ENCODE assay signal across 25 cellular contexts in genomic region chr5:9536717-9537116, GRCh38.
"Had no signal": no experiment of that assay in that cellular context is flagged by ENCODE, and none has a peak within 500 bp of the region (broad histone marks: within the 10 kb centered on the region; RNA-seq: fewer than 3 reads in every experiment).

No MANE protein-coding gene starts in this region.

- H3K36me3 Mint-ChIP-seq: naive thymus-derived CD4-positive, alpha-beta T cell; stimulated activated memory B cell treated with anti-CD40 and anti-IgM and Interleukin-4, amounts not matched to agents 10 μg/mL and 1 μg/mL and 100 μg/mL, for 72 hours had no signal

- H3K27ac Mint-ChIP-seq: naive thymus-derived CD4-positive, alpha-beta T cell; nephron progenitor cell; stimulated activated memory B cell treated with anti-CD40 and anti-IgM and Interleukin-4, amounts not matched to agents 10 μg/mL and 1 μg/mL and 100 μg/mL, for 72 hours; stimulated activated naive CD8-positive, alpha-beta T cell treated with anti-CD3 and anti-CD28 coated beads, Interleukin-15, Interleukin-2, amounts not matched to agents 100 ng/mL and 50 ng/mL, for 24 hours had no signal

- H2AFZ ChIP-seq: hepatocyte, parathyroid adenoma had no signal

- H3K27me3 ChIP-seq: dorsolateral prefrontal cortex, gastrocnemius medialis, hepatocyte, spleen, upper lobe of left lung, uterus had no signal

- ATAC-seq: esophagus mucosa; gastrocnemius medialis; left colon; naive thymus-derived CD4-positive, alpha-beta T cell; sciatic nerve; stimulated activated memory B cell treated with anti-CD40 and anti-IgM and Interleukin-4, amounts not matched to agents 10 μg/mL and 1 μg/mL and 100 μg/mL, for 72 hours had no signal

- H3K36me3 ChIP-seq: gastrocnemius medialis, prostate gland, spleen, tibial artery, upper lobe of left lung, uterus had no signal

- H3K9me3 ChIP-seq: gastrocnemius medialis, prostate gland, spleen, tibial artery, upper lobe of left lung, uterus had no signal

- H3K4me1 ChIP-seq: prostate gland, uterus had no signal

- H3K4me1 Mint-ChIP-seq: naive thymus-derived CD4-positive, alpha-beta T cell; stimulated activated memory B cell treated with anti-CD40 and anti-IgM and Interleukin-4, amounts not matched to agents 10 μg/mL and 1 μg/mL and 100 μg/mL, for 72 hours had no signal

- H3K4me3 Mint-ChIP-seq: naive thymus-derived CD4-positive, alpha-beta T cell; nephron progenitor cell; stimulated activated memory B cell treated with anti-CD40 and anti-IgM and Interleukin-4, amounts not matched to agents 10 μg/mL and 1 μg/mL and 100 μg/mL, for 72 hours; stimulated activated naive CD8-positive, alpha-beta T cell treated with anti-CD3 and anti-CD28 coated beads, Interleukin-15, Interleukin-2, amounts not matched to agents 100 ng/mL and 50 ng/mL, for 24 hours had no signal

- DNase-seq: cortex of kidney; dorsolateral prefrontal cortex; effector CD8-positive, alpha-beta T cell; gastrocnemius medialis; glutamatergic neuron; kidney; left colon; mammary epithelial cell; naive thymus-derived CD4-positive, alpha-beta T cell; nephron progenitor cell; spleen; stimulated activated CD4-positive, alpha-beta T cell treated with anti-CD3 and anti-CD28 coated beads, Interleukin-15, amount 100 ng/mL, for 24 hours; stimulated activated CD4-positive, alpha-beta T cell treated with anti-CD3 and anti-CD28 coated beads, Interleukin-1b, Interleukin-23, amount 100 ng/mL, for 48 hours; stimulated activated CD4-positive, alpha-beta T cell treated with anti-CD3 and anti-CD28 coated beads, Interleukin-4, amount 100 ng/mL, for 24 hours; tibial artery; upper lobe of left lung; uterus had no signal

- H3K9ac ChIP-seq: parathyroid adenoma had no signal

- H3K27me3 Mint-ChIP-seq: stimulated activated memory B cell treated with anti-CD40 and anti-IgM and Interleukin-4, amounts not matched to agents 10 μg/mL and 1 μg/mL and 100 μg/mL, for 72 hours had no signal

- FAIRE-seq: endometrium, kidney had no signal

- H3K27ac ChIP-seq: dorsolateral prefrontal cortex, gastrocnemius medialis, hepatocyte, parathyroid adenoma, prostate gland, spleen, tibial artery, upper lobe of left lung, uterus had no signal

- H3K4me2 ChIP-seq: hepatocyte had no signal

- H3K4me3 ChIP-seq: dorsolateral prefrontal cortex, gastrocnemius medialis, hepatocyte, prostate gland, spleen, tibial artery, upper lobe of left lung, uterus had no signal
